ENCODE assay signal across 9 cellular contexts in the genomic region with DNA sequence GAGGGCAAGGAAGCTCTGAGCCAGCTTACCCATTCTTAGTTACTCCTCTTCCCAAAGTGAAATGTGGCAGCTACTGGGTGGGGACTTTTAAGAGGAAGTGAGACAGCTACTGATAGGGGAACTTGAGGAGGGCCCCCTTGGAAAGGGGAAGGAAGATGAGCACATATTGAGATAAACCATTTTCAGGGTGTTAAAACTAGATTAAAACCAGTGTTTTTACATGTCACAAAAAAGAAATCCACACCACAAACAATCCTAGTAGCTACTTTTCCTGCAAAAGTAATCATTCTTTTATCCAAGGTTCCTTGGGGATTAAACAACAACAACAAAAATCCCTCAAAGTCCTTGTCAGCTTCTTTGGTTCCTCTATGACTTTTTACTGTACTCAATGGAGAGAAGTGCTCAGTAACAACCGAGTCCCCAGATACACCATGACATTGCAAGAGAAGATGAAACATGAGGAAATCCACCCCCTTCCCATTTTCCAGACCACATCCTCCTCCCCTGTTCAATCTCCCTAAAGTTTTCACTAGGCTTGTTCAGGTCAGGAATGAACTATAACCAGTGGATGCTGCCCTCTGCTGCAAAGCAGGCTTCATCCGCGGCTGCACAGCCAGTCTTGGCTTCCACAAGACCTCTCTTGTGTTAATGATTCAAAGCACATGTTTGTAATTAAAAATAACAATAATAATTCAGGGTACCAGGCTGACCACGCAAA.
DNase-seq lines count a peak whose midpoint lies in the region; ATAC-seq and TF ChIP-seq lines count a peak whose summit lies in the region.
"Had no signal": no experiment of that assay in that cellular context is flagged by ENCODE, and none has a peak within 500 bp of the region (broad histone marks: within the 10 kb centered on the region; RNA-seq: fewer than 3 reads in every experiment).

No MANE protein-coding gene starts in this region.

- ATAC-seq in upper lobe of left lung (ENCODE audit: low FRiP score in 2 of 2): peak; percentile 68 to 76
- no peak for ATAC-seq in GM18517 (IDR thresholded peaks at IDR 0.05; ENCODE audit: unreplicated experiment)

- TF ChIP-seq EP300 in upper lobe of left lung (IDR thresholded peaks at IDR 0.05): no peak

- no peak overlapping the region for H3K4me3 ChIP-seq in cardiac muscle cell
- H3K4me3 ChIP-seq in foreskin fibroblast (ENCODE audit: low read depth in 1 of 2, low read length in 2 of 2): no peak overlapping the region
- H3K4me3 ChIP-seq in upper lobe of left lung: no peak overlapping the region
- no peak overlapping the region for H3K4me3 ChIP-seq in BE2C (ENCODE audit: low read depth, low read length)

- DNase-seq in cardiac muscle cell (ENCODE audit: low read depth in 1 of 2, low spot score in 1 of 2) (peak; percentile 54 to 56), cardiac septum (ENCODE audit: low spot score) (no peak), NOMO-1 treated with dmso at 0.1 percent for 144 hours (lab: John Stamatoyannopoulos, UW; ENCODE audit: unreplicated experiment) (peak; percentile 82), foreskin fibroblast (peak in 1 of 2 donors; percentile 69), upper lobe of left lung (peak in 1 of 2 donors; percentile 24), BE2C (no peak)
- no peak for DNase-seq in stimulated activated CD4-positive, alpha-beta T cell treated with anti-CD3 and anti-CD28 coated beads, Interleukin-4, amount 100 ng/mL, for 1 hour
- DNase-seq: DND-41 had no signal

- H3K27me3 ChIP-seq in cardiac muscle cell (no peaks in the 10 kb centered on the region), upper lobe of left lung (no peaks in the 10 kb centered on the region), BE2C (no peaks in the 10 kb centered on the region)

- H3K27ac ChIP-seq in cardiac muscle cell (no peak overlapping the region), upper lobe of left lung (peak overlapping the region in 3 of 4 donors; percentile 24 to 56 (median 35))

- 47 to 54% methylated on average over 4 of the region's 4 CpGs for WGBS in upper lobe of left lung, 2 donors

- no peaks in the 10 kb centered on the region for H3K36me3 ChIP-seq in cardiac muscle cell
- H3K36me3 ChIP-seq in upper lobe of left lung: no peaks in the 10 kb centered on the region
- no peaks in the 10 kb centered on the region for H3K36me3 ChIP-seq in BE2C

- TF ChIP-seq CTCF in cardiac muscle cell (IDR thresholded peaks at IDR 0.05; ENCODE audit: low read depth, low read length) (peak; percentile 47), foreskin fibroblast (IDR thresholded peaks at IDR 0.05; ENCODE audit: low read depth, low read length) (peak; percentile 35), upper lobe of left lung (IDR thresholded peaks at IDR 0.05) (peak in 1 of 6 experiments; percentile 14), BE2C (IDR thresholded peaks at IDR 0.05; ENCODE audit: low read depth, low read length) (no peak)

- H3K4me1 ChIP-seq in cardiac muscle cell (ENCODE audit: low read depth): no peaks in the 10 kb centered on the region
- peaks cover 0 to 14% (median 2%) of the 10 kb centered on the region in 4 donors for H3K4me1 ChIP-seq in upper lobe of left lung
- no peaks in the 10 kb centered on the region for H3K4me1 ChIP-seq in BE2C

- no peaks in the 10 kb centered on the region for H3K9me3 ChIP-seq in cardiac muscle cell (ENCODE audit: low read depth)
- no peaks in the 10 kb centered on the region for H3K9me3 ChIP-seq in upper lobe of left lung
- no peaks in the 10 kb centered on the region for H3K9me3 ChIP-seq in BE2C

- no peak for TF ChIP-seq POLR2A in upper lobe of left lung (IDR thresholded peaks at IDR 0.05)

- intact Hi-C loops in cardiac septum (cut with DNase I): loop anchor here (10.0 kb wide), 2 partner anchors 175 to 405 kb away; partner anchors contain the start of gene GUCY2F

Comparison
In these comparisons a context has a peak if more than half of its experiments do, and no peak if none do; other contexts are left out.
1. DNase-seq: peak in cardiac muscle cell (2 of 2) and NOMO-1 treated with dmso at 0.1 percent for 144 hours (single experiment); none in cardiac septum (single experiment), stimulated activated CD4-positive, alpha-beta T cell treated with anti-CD3 and anti-CD28 coated beads, Interleukin-4, amount 100 ng/mL, for 1 hour (single experiment) and BE2C (single experiment).